1 cellular context compared by ENCODE assay signal in genomic region chrX:119852410-119853353, GRCh38.
A peak's percentile ranks its signal among the peaks of the same experiment; 100 is the strongest.
TF ChIP-seq lines count a peak whose summit lies in the region.

UPF3B (minus strand) TSS chrX:119852963; CDS start chrX:119852928, 35 bp downstream.

TF ChIP-seq in K562, 482 proteins besides CTCF, POLR2A, EP300 and RAD21 (continued from another document and continues in another):
- TF ChIP-seq SFPQ (IDR thresholded peaks at IDR 0.05; ENCODE audit: low read depth, low read length) (no peak), ZNF75A (CRISPR knock-in tag; IDR thresholded peaks at IDR 0.05) (no peak), SMAD3 (CRISPR knock-in tag; conservative IDR thresholded peaks at IDR 0.05) (no peak), ZNF561 (CRISPR knock-in tag; conservative IDR thresholded peaks at IDR 0.05) (no peak), IRF2 (CRISPR knock-in tag; IDR thresholded peaks at IDR 0.05) (no peak), HDGF (IDR thresholded peaks at IDR 0.05) (no peak), HDAC8 (tag; IDR thresholded peaks at IDR 0.05) (no peak), TOE1 (IDR thresholded peaks at IDR 0.05; ENCODE audit: borderline replicate concordance) (no peak), TOE1 (CRISPR knock-in tag; IDR thresholded peaks at IDR 0.05; ENCODE audit: borderline replicate concordance, low read depth) (no peak), ZNF407 (IDR thresholded peaks at IDR 0.05; ENCODE audit: low read depth) (no peak), TCFL5 (CRISPR knock-in tag; conservative IDR thresholded peaks at IDR 0.05) (no peak), HMG20B (CRISPR knock-in tag; IDR thresholded peaks at IDR 0.05) (no peak), OTX1 (CRISPR knock-in tag; IDR thresholded peaks at IDR 0.05) (no peak), SRF (CRISPR knock-in tag; IDR thresholded peaks at IDR 0.05) (no peak), ETV1 (tag; conservative IDR thresholded peaks at IDR 0.05; ENCODE audit: low read depth) (no peak), TCF3 (CRISPR knock-in tag; IDR thresholded peaks at IDR 0.05) (no peak), PTRF (tag; IDR thresholded peaks at IDR 0.05) (no peak), GTF2F1 (IDR thresholded peaks at IDR 0.05; ENCODE audit: low read depth, low read length) (no peak), ZNF398 (CRISPR knock-in tag; IDR thresholded peaks at IDR 0.05) (no peak), CEBPG (CRISPR knock-in tag; IDR thresholded peaks at IDR 0.05) (no peak), CEBPG (tag; conservative IDR thresholded peaks at IDR 0.05 in 1 of 2, IDR thresholded peaks at IDR 0.05 in 1 of 2) (no peak), CTBP1 (IDR thresholded peaks at IDR 0.05; ENCODE audit: borderline replicate concordance) (no peak), NCOA1 (IDR thresholded peaks at IDR 0.05; ENCODE audit: low read depth) (no peak), ZFP1 (CRISPR knock-in tag; IDR thresholded peaks at IDR 0.05) (no peak), GTF2A2 (tag; IDR thresholded peaks at IDR 0.05) (no peak), TFE3 (CRISPR knock-in tag; IDR thresholded peaks at IDR 0.05) (no peak), ZBTB2 (IDR thresholded peaks at IDR 0.05) (no peak), ZNF431 (CRISPR knock-in tag; IDR thresholded peaks at IDR 0.05) (no peak), AFF1 (IDR thresholded peaks at IDR 0.05; ENCODE audit: low read depth in 1 of 2, partially characterized antibody in 2 of 2) (peak in 1 of 2 experiments; percentile 69)
- TF ChIP-seq, protein P1, sequence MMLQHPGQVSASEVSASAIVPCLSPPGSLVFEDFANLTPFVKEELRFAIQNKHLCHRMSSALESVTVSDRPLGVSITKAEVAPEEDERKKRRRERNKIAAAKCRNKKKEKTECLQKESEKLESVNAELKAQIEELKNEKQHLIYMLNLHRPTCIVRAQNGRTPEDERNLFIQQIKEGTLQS (IDR thresholded peaks at IDR 0.05), result no peak
- TF ChIP-seq, protein P1 (CRISPR knock-in tag; conservative IDR thresholded peaks at IDR 0.05), result no peak
- TF ChIP-seq, protein P2, sequence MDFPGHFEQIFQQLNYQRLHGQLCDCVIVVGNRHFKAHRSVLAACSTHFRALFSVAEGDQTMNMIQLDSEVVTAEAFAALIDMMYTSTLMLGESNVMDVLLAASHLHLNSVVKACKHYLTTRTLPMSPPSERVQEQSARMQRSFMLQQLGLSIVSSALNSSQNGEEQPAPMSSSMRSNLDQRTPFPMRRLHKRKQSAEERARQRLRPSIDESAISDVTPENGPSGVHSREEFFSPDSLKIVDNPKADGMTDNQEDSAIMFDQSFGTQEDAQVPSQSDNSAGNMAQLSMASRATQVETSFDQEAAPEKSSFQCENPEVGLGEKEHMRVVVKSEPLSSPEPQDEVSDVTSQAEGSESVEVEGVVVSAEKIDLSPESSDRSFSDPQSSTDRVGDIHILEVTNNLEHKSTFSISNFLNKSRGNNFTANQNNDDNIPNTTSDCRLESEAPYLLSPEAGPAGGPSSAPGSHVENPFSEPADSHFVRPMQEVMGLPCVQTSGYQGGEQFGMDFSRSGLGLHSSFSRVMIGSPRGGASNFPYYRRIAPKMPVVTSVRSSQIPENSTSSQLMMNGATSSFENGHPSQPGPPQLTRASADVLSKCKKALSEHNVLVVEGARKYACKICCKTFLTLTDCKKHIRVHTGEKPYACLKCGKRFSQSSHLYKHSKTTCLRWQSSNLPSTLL (IDR thresholded peaks at IDR 0.05), result no peak
- TF ChIP-seq, protein P3, sequence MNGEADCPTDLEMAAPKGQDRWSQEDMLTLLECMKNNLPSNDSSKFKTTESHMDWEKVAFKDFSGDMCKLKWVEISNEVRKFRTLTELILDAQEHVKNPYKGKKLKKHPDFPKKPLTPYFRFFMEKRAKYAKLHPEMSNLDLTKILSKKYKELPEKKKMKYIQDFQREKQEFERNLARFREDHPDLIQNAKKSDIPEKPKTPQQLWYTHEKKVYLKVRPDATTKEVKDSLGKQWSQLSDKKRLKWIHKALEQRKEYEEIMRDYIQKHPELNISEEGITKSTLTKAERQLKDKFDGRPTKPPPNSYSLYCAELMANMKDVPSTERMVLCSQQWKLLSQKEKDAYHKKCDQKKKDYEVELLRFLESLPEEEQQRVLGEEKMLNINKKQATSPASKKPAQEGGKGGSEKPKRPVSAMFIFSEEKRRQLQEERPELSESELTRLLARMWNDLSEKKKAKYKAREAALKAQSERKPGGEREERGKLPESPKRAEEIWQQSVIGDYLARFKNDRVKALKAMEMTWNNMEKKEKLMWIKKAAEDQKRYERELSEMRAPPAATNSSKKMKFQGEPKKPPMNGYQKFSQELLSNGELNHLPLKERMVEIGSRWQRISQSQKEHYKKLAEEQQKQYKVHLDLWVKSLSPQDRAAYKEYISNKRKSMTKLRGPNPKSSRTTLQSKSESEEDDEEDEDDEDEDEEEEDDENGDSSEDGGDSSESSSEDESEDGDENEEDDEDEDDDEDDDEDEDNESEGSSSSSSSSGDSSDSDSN (IDR thresholded peaks at IDR 0.05; ENCODE audit: borderline replicate concordance in 1 of 2, low read depth in 2 of 2, low read length in 2 of 2), result 0 out of 4 replicates have a peak, but pooled peaks have one; percentile 17 to 56
